9 cellular contexts compared by ENCODE assay signal in genomic region chr7:44309271-44310091, GRCh38. TPM values are rescaled to one million over a fixed set of nuclear protein-coding genes. Genes with fewer than 3 reads are reported as not detected.
DNase-seq lines count a peak whose midpoint lies in the region; ATAC-seq and TF ChIP-seq lines count a peak whose summit lies in the region.
"Had no signal": no experiment of that assay in that cellular context is flagged by ENCODE, and none has a peak within 500 bp of the region (broad histone marks: within the 10 kb centered on the region; RNA-seq: fewer than 3 reads in every experiment).

No MANE protein-coding gene starts in this region.

- TF ChIP-seq EP300 in SK-N-SH (IDR thresholded peaks at IDR 0.05; ENCODE audit: borderline replicate concordance in 1 of 2, low read depth in 1 of 2, low read length in 1 of 2) = no peak

- H4K20me1 ChIP-seq in SK-N-SH (ENCODE audit: insufficient read depth) = no peaks in the 10 kb centered on the region

- no peaks in the 10 kb centered on the region for H3K9me2 ChIP-seq in SK-N-SH

- 86% methylated on average over 53 of the region's 73 CpGs for WGBS in SK-N-SH (ENCODE audit: low lambda C conversion rate)
- 3 to 13% methylated on average over 10 to 16 of the region's 73 CpGs for WGBS in thyroid gland, 2 donors

- H3K36me3 ChIP-seq in SK-N-SH (replicated peaks in 1 of 2; ENCODE audit: control insufficient read depth in 1 of 2, insufficient read depth in 2 of 2, low read length in 1 of 2) (no peaks in the 10 kb centered on the region), thyroid gland (no peaks in the 10 kb centered on the region)

- H3K27ac ChIP-seq in SK-N-SH (ENCODE audit: low read depth in 2 of 2, low read length in 1 of 2) = no peak overlapping the region
- H3K27ac ChIP-seq in thyroid gland = peak overlapping the region; percentile 75 to 84 (median 83)

- H3K9me3 Mint-ChIP-seq in activated CD8-positive, alpha-beta T cell treated with anti-CD3 and anti-CD28 coated beads, Interleukin-2, amount 10 ng/mL, durations not matched to agents 7 days and 5 days (ENCODE audit: insufficient read depth) = no peaks in the 10 kb centered on the region
- no peaks in the 10 kb centered on the region for H3K9me3 Mint-ChIP-seq in natural killer cell treated with Interleukin-12 subunit alpha and Interleukin-12 subunit beta and Interleukin-15 and Interleukin-18, amount 100 ng/mL, for 72 hours

- ATAC-seq in SK-N-SH treated with all-trans-retinoic acid at 6 μM for 48 hours (no peak), GM19467 (IDR thresholded peaks at IDR 0.05; ENCODE audit: unreplicated experiment) (no peak)
- ATAC-seq in activated CD8-positive, alpha-beta T cell treated with anti-CD3 and anti-CD28 coated beads, Interleukin-2, amount 10 ng/mL, durations not matched to agents 7 days and 5 days = peak; percentile 92
- peak; percentile 76 to 88 for ATAC-seq in natural killer cell treated with Interleukin-12 subunit alpha and Interleukin-12 subunit beta and Interleukin-15 and Interleukin-18, amount 100 ng/mL, for 72 hours

- no peak overlapping the region for H3K9ac ChIP-seq in SK-N-SH

- TF ChIP-seq CTCF in SK-N-SH (IDR thresholded peaks at IDR 0.05) = no peak
- TF ChIP-seq CTCF in fibroblast of pulmonary artery (IDR thresholded peaks at IDR 0.05; ENCODE audit: low read length, missing control alignments) = no peak
- TF ChIP-seq CTCF in thyroid gland (IDR thresholded peaks at IDR 0.05) = no peak

- H3K4me1 ChIP-seq in SK-N-SH (ENCODE audit: control insufficient read depth in 1 of 2, insufficient read depth in 2 of 2, low read depth in 1 of 2, low read length in 1 of 2) (peaks cover 0 to 4% of the 10 kb centered on the region in 2 experiments; a peak in 1 of 4 replicates), thyroid gland (peaks cover 37 to 43% of the 10 kb centered on the region in 2 donors)

- peaks cover 20% of the 10 kb centered on the region for H3K27me3 Mint-ChIP-seq in activated CD8-positive, alpha-beta T cell treated with anti-CD3 and anti-CD28 coated beads, Interleukin-2, amount 10 ng/mL, durations not matched to agents 7 days and 5 days (ENCODE audit: low read depth)
- H3K27me3 Mint-ChIP-seq in natural killer cell treated with Interleukin-12 subunit alpha and Interleukin-12 subunit beta and Interleukin-15 and Interleukin-18, amount 100 ng/mL, for 72 hours = peaks cover 0 to 8% of the 10 kb centered on the region in 2 donors

- H3K27ac Mint-ChIP-seq in activated CD8-positive, alpha-beta T cell treated with anti-CD3 and anti-CD28 coated beads, Interleukin-2, amount 10 ng/mL, durations not matched to agents 7 days and 5 days = no peak overlapping the region
- H3K27ac Mint-ChIP-seq in natural killer cell treated with Interleukin-12 subunit alpha and Interleukin-12 subunit beta and Interleukin-15 and Interleukin-18, amount 100 ng/mL, for 72 hours = peak overlapping the region; percentile 14 to 70

- H3K9me3 ChIP-seq in SK-N-SH = no peaks in the 10 kb centered on the region
- H3K9me3 ChIP-seq in thyroid gland = no peaks in the 10 kb centered on the region

- H3K36me3 Mint-ChIP-seq in activated CD8-positive, alpha-beta T cell treated with anti-CD3 and anti-CD28 coated beads, Interleukin-2, amount 10 ng/mL, durations not matched to agents 7 days and 5 days (ENCODE audit: low read depth) = no peaks in the 10 kb centered on the region
- H3K36me3 Mint-ChIP-seq in natural killer cell treated with Interleukin-12 subunit alpha and Interleukin-12 subunit beta and Interleukin-15 and Interleukin-18, amount 100 ng/mL, for 72 hours = no peaks in the 10 kb centered on the region
- H3K36me3 Mint-ChIP-seq: CD4-positive, CD25-positive, alpha-beta regulatory T cell had no signal

- H3F3A ChIP-seq in SK-N-SH (replicated peaks; ENCODE audit: insufficient read depth) = no peaks in the 10 kb centered on the region

- no peaks in the 10 kb centered on the region for H3K27me3 ChIP-seq in SK-N-SH (ENCODE audit: insufficient read depth)
- H3K27me3 ChIP-seq in thyroid gland = no peaks in the 10 kb centered on the region

- H3K4me1 Mint-ChIP-seq in activated CD8-positive, alpha-beta T cell treated with anti-CD3 and anti-CD28 coated beads, Interleukin-2, amount 10 ng/mL, durations not matched to agents 7 days and 5 days (ENCODE audit: low read depth) = peaks cover 11% of the 10 kb centered on the region
- peaks cover 6 to 17% of the 10 kb centered on the region in 2 donors for H3K4me1 Mint-ChIP-seq in natural killer cell treated with Interleukin-12 subunit alpha and Interleukin-12 subunit beta and Interleukin-15 and Interleukin-18, amount 100 ng/mL, for 72 hours (ENCODE audit: low read depth in 2 of 2)

- TF ChIP-seq RAD21 in SK-N-SH (IDR thresholded peaks at IDR 0.05; ENCODE audit: low read length) = no peak

- TF ChIP-seq POLR2A in thyroid gland (IDR thresholded peaks at IDR 0.05) = peak in 1 of 2 donors; percentile 65

- intact Hi-C loops in thyroid gland (cut with DNase I) = no loop called here

- CTCF ChIA-PET in SK-N-SH (lab: Yijun Ruan, JAX) = interaction anchor here (0.8 to 2.8 kb wide), 10 partner anchors 10 to 95 kb away, joined by 3 to 57 read pairs (median 6); no protein-coding TSS in a partner anchor
- CTCF ChIA-PET in activated CD8-positive, alpha-beta T cell treated with anti-CD3 and anti-CD28 coated beads, Interleukin-2, amount 10 ng/mL, durations not matched to agents 7 days and 5 days (lab: Charles Lee) = interaction anchor here (0.8 to 0.9 kb wide), 2 partner anchors 17 to 69 kb away, joined by 3 to 4 read pairs; no protein-coding TSS in a partner anchor

- DNase-seq in SK-N-SH (peak; percentile 47), fibroblast of pulmonary artery (ENCODE audit: low read depth) (peak; percentile 61), thyroid gland (peak; percentile 78 to 86), DMS 273 (lab: John Stamatoyannopoulos, UW; ENCODE audit: unreplicated experiment) (no peak)
- DNase-seq in activated CD8-positive, alpha-beta T cell treated with anti-CD3 and anti-CD28 coated beads, Interleukin-2, amount 10 ng/mL, durations not matched to agents 7 days and 5 days = peak; percentile 39
- DNase-seq in natural killer cell treated with Interleukin-12 subunit alpha and Interleukin-12 subunit beta and Interleukin-15 and Interleukin-18, amount 100 ng/mL, for 72 hours (ENCODE audit: low spot score) = no peak

- H3K79me2 ChIP-seq in SK-N-SH (ENCODE audit: insufficient read depth) = no peaks in the 10 kb centered on the region

- no peak overlapping the region for H3K4me3 ChIP-seq in SK-N-SH (ENCODE audit: low read depth in 2 of 2, low read length in 1 of 2)
- peak overlapping the region; percentile 34 for H3K4me3 ChIP-seq in fibroblast of pulmonary artery (replicated peaks; ENCODE audit: low read depth, low read length)
- H3K4me3 ChIP-seq in thyroid gland (replicated peaks in 1 of 3) = peak overlapping the region in 1 of 3 donors; percentile 34

- H3K4me2 ChIP-seq in SK-N-SH = no peak overlapping the region

- no peak overlapping the region for H2AFZ ChIP-seq in SK-N-SH (ENCODE audit: low read depth)

- POLR2A ChIA-PET in SK-N-SH (lab: Yijun Ruan, JAX) = no interaction called here
- POLR2A ChIA-PET in activated CD8-positive, alpha-beta T cell treated with anti-CD3 and anti-CD28 coated beads, Interleukin-2, amount 10 ng/mL, durations not matched to agents 7 days and 5 days (lab: Charles Lee) = no interaction called here

- H3K4me3 Mint-ChIP-seq in activated CD8-positive, alpha-beta T cell treated with anti-CD3 and anti-CD28 coated beads, Interleukin-2, amount 10 ng/mL, durations not matched to agents 7 days and 5 days = peak overlapping the region; percentile 31
- H3K4me3 Mint-ChIP-seq in natural killer cell treated with Interleukin-12 subunit alpha and Interleukin-12 subunit beta and Interleukin-15 and Interleukin-18, amount 100 ng/mL, for 72 hours = peak overlapping the region; percentile 44

TF ChIP-seq in SK-N-SH, 30 proteins besides CTCF, POLR2A, EP300 and RAD21:
- TF ChIP-seq NFIC (IDR thresholded peaks at IDR 0.05; ENCODE audit: borderline replicate concordance) = no peak
- no peak for TF ChIP-seq EZH2phosphoT487 (IDR thresholded peaks at IDR 0.05; ENCODE audit: borderline replicate concordance, low read depth)
- no peak for TF ChIP-seq USF1 (IDR thresholded peaks at IDR 0.05; ENCODE audit: borderline replicate concordance, low read depth)

TF ChIP-seq in SK-N-SH treated with all-trans-retinoic acid at 6 μM for 48 hours, 23 proteins besides CTCF, POLR2A, EP300 and RAD21 (continues in another document):
- TF ChIP-seq TOX (CRISPR knock-in tag; IDR thresholded peaks at IDR 0.05; ENCODE audit: borderline replicate concordance) (no peak), PPARA (CRISPR knock-in tag; IDR thresholded peaks at IDR 0.05; ENCODE audit: borderline replicate concordance) (no peak), SNAI2 (CRISPR knock-in tag; IDR thresholded peaks at IDR 0.05) (no peak), RARB (CRISPR knock-in tag; IDR thresholded peaks at IDR 0.05) (no peak), TSHZ2 (CRISPR knock-in tag; IDR thresholded peaks at IDR 0.05) (no peak)

RNA-seq across cellular contexts. Expression of gene CAMK2B, which starts 15.9 kb away (rescaled TPM):
- polyA plus RNA-seq in SK-N-SH (2012; rRNA removed) = 0.10 and 0.20 TPM in 2 replicates
- polyA plus RNA-seq in SK-N-SH (2012; cell fraction: cytosol; rRNA removed) = 0.13 and 0.17 TPM in 2 replicates
- polyA plus RNA-seq in SK-N-SH (2012; cell fraction: nucleus; rRNA removed) = 0.15 and 0.19 TPM in 2 replicates
- total RNA-seq in activated CD8-positive, alpha-beta T cell treated with anti-CD3 and anti-CD28 coated beads, Interleukin-2, amount 10 ng/mL, durations not matched to agents 7 days and 5 days = not detected
- total RNA-seq in natural killer cell treated with Interleukin-12 subunit alpha and Interleukin-12 subunit beta and Interleukin-15 and Interleukin-18, amount 100 ng/mL, for 72 hours = under 1 TPM in 1 of 2 donors, not detected in 1; 0.10 TPM
- 10 to 100 TPM in 3 of 4 donors, 1 to 10 TPM in 1; 7.0 to 19.3 (median 18.5) TPM for total RNA-seq in thyroid gland
- total RNA-seq: CD4-positive, CD25-positive, alpha-beta regulatory T cell had no signal
- polyA plus RNA-seq: CD4-positive, CD25-positive, alpha-beta regulatory T cell had no signal

Comparison
In these comparisons a context has a peak if more than half of its experiments do, and no peak if none do; other contexts are left out.
1. DNase-seq: peak in SK-N-SH (single experiment), activated CD8-positive, alpha-beta T cell treated with anti-CD3 and anti-CD28 coated beads, Interleukin-2, amount 10 ng/mL, durations not matched to agents 7 days and 5 days (single experiment), fibroblast of pulmonary artery (single experiment) and thyroid gland (2 of 2); none in natural killer cell treated with Interleukin-12 subunit alpha and Interleukin-12 subunit beta and Interleukin-15 and Interleukin-18, amount 100 ng/mL, for 72 hours (single experiment) and DMS 273 (single experiment).
2. H3K27ac ChIP-seq: peak in thyroid gland (3 of 3); none in SK-N-SH (0 of 2).
3. ATAC-seq: peak in activated CD8-positive, alpha-beta T cell treated with anti-CD3 and anti-CD28 coated beads, Interleukin-2, amount 10 ng/mL, durations not matched to agents 7 days and 5 days (single experiment) and natural killer cell treated with Interleukin-12 subunit alpha and Interleukin-12 subunit beta and Interleukin-15 and Interleukin-18, amount 100 ng/mL, for 72 hours (2 of 2); none in SK-N-SH treated with all-trans-retinoic acid at 6 μM for 48 hours (single experiment) and GM19467 (single experiment).
4. RNA of gene CAMK2B, which starts 15.9 kb away (total RNA-seq): 7.0 to 19.3 TPM in thyroid gland; 0.10 TPM in natural killer cell treated with Interleukin-12 subunit alpha and Interleukin-12 subunit beta and Interleukin-15 and Interleukin-18, amount 100 ng/mL, for 72 hours and not detected in activated CD8-positive, alpha-beta T cell treated with anti-CD3 and anti-CD28 coated beads, Interleukin-2, amount 10 ng/mL, durations not matched to agents 7 days and 5 days; every median in the first group is over 4 times any median in the second.